In genomic region chr12:15858348-15858747, GRCh38 we compare ENCODE assay signal across 1 cellular context.
A peak's percentile ranks its signal among the peaks of the same experiment; 100 is the strongest.
TF ChIP-seq lines count a peak whose summit lies in the region.

No MANE protein-coding gene starts in this region.

TF ChIP-seq in HEK293, 187 proteins besides CTCF, POLR2A, EP300 and RAD21 (continued from another document):
- TF ChIP-seq PRDM10 (tag by site-specific recombination; IDR thresholded peaks at IDR 0.05) = peak; percentile 74
- TF ChIP-seq ZNF561 (tag by site-specific recombination; IDR thresholded peaks at IDR 0.05; ENCODE audit: borderline replicate concordance) = no peak
- no peak for TF ChIP-seq ZNF341 (tag by site-specific recombination; IDR thresholded peaks at IDR 0.05; ENCODE audit: low read depth)
- TF ChIP-seq ZNF529 (tag by site-specific recombination; IDR thresholded peaks at IDR 0.05; ENCODE audit: insufficient replicate concordance) = no peak
